In the genomic region with DNA sequence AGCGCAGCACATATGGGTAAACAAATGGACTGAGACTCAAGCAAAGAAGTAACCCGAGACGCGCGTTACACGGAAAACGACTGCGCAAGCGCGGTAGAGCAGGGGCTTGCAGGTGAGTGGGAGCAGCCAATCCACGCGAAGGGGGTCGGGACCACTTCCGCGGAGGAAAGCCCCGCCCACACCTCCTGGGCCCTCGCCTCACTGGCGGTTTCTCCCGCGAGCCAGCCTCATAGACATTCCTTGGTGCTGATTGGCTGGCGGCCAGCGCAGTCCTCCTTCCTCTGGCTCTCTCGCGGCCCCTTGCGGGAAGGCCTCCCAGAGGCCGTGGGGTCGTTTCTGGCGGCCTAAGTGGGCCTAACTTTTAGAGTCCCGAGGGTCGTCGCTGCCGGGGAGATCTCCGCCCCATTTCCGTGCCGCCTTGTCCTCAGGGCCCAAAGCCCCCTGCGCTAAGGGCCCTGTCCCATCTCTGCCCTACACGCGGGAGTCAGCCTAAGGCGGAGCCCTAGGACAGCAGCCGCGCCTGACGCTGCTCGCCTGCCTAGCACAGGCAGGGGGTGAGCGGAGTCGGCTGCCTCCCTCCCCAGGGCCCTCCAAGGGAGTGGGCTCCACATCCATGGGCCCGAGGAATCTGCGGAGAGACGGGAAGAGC, we compare ENCODE assay signal across 8 cellular contexts. TPM values are rescaled to one million over a fixed set of nuclear protein-coding genes. Genes with fewer than 3 reads are reported as not detected.
DNase-seq lines count a peak whose midpoint lies in the region; ATAC-seq and TF ChIP-seq lines count a peak whose summit lies in the region.

No MANE protein-coding gene starts in this region.

- peak overlapping the region; percentile 52 for H2AFZ ChIP-seq in ACC112 (ENCODE audit: low read length, unreplicated experiment)

- H3K4me1 ChIP-seq in ACC112 (ENCODE audit: control insufficient read depth, insufficient read depth, low read length, unreplicated experiment) (no peaks in the 10 kb centered on the region), mesodermal cell (ENCODE audit: control insufficient read depth, insufficient read depth, low read length, poor library complexity, severe bottlenecking) (no peaks in the 10 kb centered on the region)

- no peak for TF ChIP-seq CTCF in endothelial cell (IDR thresholded peaks at IDR 0.05; ENCODE audit: unreplicated experiment)

- H3K9me3 Mint-ChIP-seq in endothelial cell (ENCODE audit: unreplicated experiment): no peaks in the 10 kb centered on the region

- no peaks in the 10 kb centered on the region for H3K27me3 ChIP-seq in ACC112 (ENCODE audit: insufficient read depth, low read length)

- no peaks in the 10 kb centered on the region for H3K79me2 ChIP-seq in ACC112 (ENCODE audit: control insufficient read depth, insufficient read depth, low read length, unreplicated experiment)

- no peak overlapping the region for H3K27ac Mint-ChIP-seq in endothelial cell (ENCODE audit: unreplicated experiment)

- H3K36me3 ChIP-seq in ACC112 (ENCODE audit: insufficient read depth, low read length) (no peaks in the 10 kb centered on the region), mesodermal cell (ENCODE audit: control insufficient read depth, insufficient read depth, low read length) (no peaks in the 10 kb centered on the region)

- H3K4me3 ChIP-seq in ACC112 (ENCODE audit: low read depth, low read length) (peak overlapping the region; percentile 68), mesodermal cell (ENCODE audit: extremely low read depth, insufficient read depth, low read length, poor library complexity, severe bottlenecking) (peak overlapping the region; percentile 27)

- H3K4me1 Mint-ChIP-seq in endothelial cell (ENCODE audit: unreplicated experiment): peaks cover 4% of the 10 kb centered on the region

- H3K27ac ChIP-seq in ACC112 (ENCODE audit: low read depth, low read length): no peak overlapping the region
- no peak overlapping the region for H3K27ac ChIP-seq in mesodermal cell (ENCODE audit: low read depth, low read length, severe bottlenecking)

- WGBS in mesodermal cell (ENCODE audit: insufficient coverage in 2 of 2), 2 experiments: 30 to 37% methylated on average over 41 to 48 of the region's 48 CpGs

- H3K4me3 Mint-ChIP-seq in endothelial cell (ENCODE audit: unreplicated experiment): peak overlapping the region; percentile 86

- no peaks in the 10 kb centered on the region for H3K9me3 ChIP-seq in mesodermal cell (ENCODE audit: control insufficient read depth, low read length)

- no peaks in the 10 kb centered on the region for H3K36me3 Mint-ChIP-seq in endothelial cell (ENCODE audit: low read depth, unreplicated experiment)

- H3K27me3 Mint-ChIP-seq in endothelial cell (ENCODE audit: unreplicated experiment): peaks cover 8% of the 10 kb centered on the region

- DNase-seq in NCI-H524 (lab: John Stamatoyannopoulos, UW) (peak; percentile 69 to 81), endothelial cell (ENCODE audit: low spot score) (peak; percentile 70)
- DNase-seq in activated CD8-positive, alpha-beta memory T cell treated with anti-CD3 and anti-CD28 coated beads, Interleukin-2, amount 50 U/mL, for 4 hours: peak; percentile 94
- DNase-seq in stimulated activated CD8-positive, alpha-beta memory T cell treated with anti-CD3 and anti-CD28 coated beads, Interleukin-15, amount 100 ng/mL, for 1 hour (ENCODE audit: low read depth): peak; percentile 93

- ATAC-seq in GM18873 (IDR thresholded peaks at IDR 0.05; ENCODE audit: low FRiP score, unreplicated experiment) (peak; percentile 90), HG03159 (IDR thresholded peaks at IDR 0.05; ENCODE audit: unreplicated experiment) (peak; percentile 92)

RNA-seq across cellular contexts. Expression of gene FXYD4, which starts 9.1 kb away (rescaled TPM):
- total RNA-seq in endothelial cell (ENCODE audit: unreplicated experiment): not detected
- polyA plus RNA-seq in mesodermal cell (2013, experiment 1 of 2): not detected
- polyA plus RNA-seq in mesodermal cell (2013, experiment 2 of 2): not detected

RNA-seq across cellular contexts. Expression of gene HNRNPF, which starts 46.7 kb away (rescaled TPM):
- total RNA-seq in endothelial cell (ENCODE audit: unreplicated experiment): 194 TPM
- polyA plus RNA-seq in mesodermal cell (2013, experiment 1 of 2): 193 TPM
- polyA plus RNA-seq in mesodermal cell (2013, experiment 2 of 2): 159 TPM
